In genomic region chr7:43112088-43112940, GRCh38 we compare ENCODE assay signal across 1 cellular context.
TF ChIP-seq lines count a peak whose summit lies in the region.

Gene HECW1, plus strand, starts transcription at chr7:43112647. Its CDS starts 131,259 bp downstream, at chr7:43243906.

TF ChIP-seq in HepG2, 621 proteins besides CTCF, POLR2A, EP300 and RAD21 (continued from another document):
- no peak for TF ChIP-seq UBTF (CRISPR knock-in tag; IDR thresholded peaks at IDR 0.05)
